Comparison of ENCODE assay signal across 1 cellular context in the genomic region with DNA sequence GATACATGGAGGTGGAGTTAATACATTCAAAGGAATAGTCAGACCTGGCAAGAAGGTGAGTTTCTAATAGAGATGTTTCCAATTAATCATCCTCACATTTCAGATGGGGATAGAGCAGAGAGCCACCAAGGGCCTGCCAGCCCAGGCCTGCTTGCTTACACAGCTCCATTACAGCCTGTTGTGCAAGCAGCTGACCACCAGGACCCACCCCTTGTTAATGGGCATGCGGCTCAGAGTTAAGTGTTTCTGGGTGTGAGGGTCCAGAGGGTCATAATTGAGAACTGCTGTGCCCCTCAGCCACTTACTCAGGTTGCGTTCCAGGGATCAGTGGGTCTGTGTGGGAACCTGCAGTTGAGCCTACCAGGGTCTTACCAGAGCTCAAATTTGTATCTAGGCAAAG.
TF ChIP-seq lines count a peak whose summit lies in the region.

No MANE protein-coding gene starts in this region.

TF ChIP-seq in HepG2, 621 proteins besides CTCF, POLR2A, EP300 and RAD21 (continued from another document and continues in another):
- TF ChIP-seq, protein P1, sequence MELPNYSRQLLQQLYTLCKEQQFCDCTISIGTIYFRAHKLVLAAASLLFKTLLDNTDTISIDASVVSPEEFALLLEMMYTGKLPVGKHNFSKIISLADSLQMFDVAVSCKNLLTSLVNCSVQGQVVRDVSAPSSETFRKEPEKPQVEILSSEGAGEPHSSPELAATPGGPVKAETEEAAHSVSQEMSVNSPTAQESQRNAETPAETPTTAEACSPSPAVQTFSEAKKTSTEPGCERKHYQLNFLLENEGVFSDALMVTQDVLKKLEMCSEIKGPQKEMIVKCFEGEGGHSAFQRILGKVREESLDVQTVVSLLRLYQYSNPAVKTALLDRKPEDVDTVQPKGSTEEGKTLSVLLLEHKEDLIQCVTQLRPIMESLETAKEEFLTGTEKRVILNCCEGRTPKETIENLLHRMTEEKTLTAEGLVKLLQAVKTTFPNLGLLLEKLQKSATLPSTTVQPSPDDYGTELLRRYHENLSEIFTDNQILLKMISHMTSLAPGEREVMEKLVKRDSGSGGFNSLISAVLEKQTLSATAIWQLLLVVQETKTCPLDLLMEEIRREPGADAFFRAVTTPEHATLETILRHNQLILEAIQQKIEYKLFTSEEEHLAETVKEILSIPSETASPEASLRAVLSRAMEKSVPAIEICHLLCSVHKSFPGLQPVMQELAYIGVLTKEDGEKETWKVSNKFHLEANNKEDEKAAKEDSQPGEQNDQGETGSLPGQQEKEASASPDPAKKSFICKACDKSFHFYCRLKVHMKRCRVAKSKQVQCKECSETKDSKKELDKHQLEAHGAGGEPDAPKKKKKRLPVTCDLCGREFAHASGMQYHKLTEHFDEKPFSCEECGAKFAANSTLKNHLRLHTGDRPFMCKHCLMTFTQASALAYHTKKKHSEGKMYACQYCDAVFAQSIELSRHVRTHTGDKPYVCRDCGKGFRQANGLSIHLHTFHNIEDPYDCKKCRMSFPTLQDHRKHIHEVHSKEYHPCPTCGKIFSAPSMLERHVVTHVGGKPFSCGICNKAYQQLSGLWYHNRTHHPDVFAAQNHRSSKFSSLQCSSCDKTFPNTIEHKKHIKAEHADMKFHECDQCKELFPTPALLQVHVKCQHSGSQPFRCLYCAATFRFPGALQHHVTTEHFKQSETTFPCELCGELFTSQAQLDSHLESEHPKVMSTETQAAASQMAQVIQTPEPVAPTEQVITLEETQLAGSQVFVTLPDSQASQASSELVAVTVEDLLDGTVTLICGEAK (IDR thresholded peaks at IDR 0.05) = no peak
- TF ChIP-seq, protein P1 (CRISPR knock-in tag; IDR thresholded peaks at IDR 0.05) = no peak
- TF ChIP-seq ZNF720 (CRISPR knock-in tag; IDR thresholded peaks at IDR 0.05) (no peak), ZSCAN9 (CRISPR knock-in tag; IDR thresholded peaks at IDR 0.05; ENCODE audit: borderline replicate concordance) (no peak), ZNF569 (CRISPR knock-in tag; IDR thresholded peaks at IDR 0.05; ENCODE audit: borderline replicate concordance) (no peak), ZBTB7B (CRISPR knock-in tag; IDR thresholded peaks at IDR 0.05) (no peak), ZBTB7A (CRISPR knock-in tag; IDR thresholded peaks at IDR 0.05) (peak; percentile 61; the same call in 1 of the 2 replicates), ZNF274 (CRISPR knock-in tag; IDR thresholded peaks at IDR 0.05) (no peak), CEBPG (CRISPR knock-in tag; IDR thresholded peaks at IDR 0.05) (0 out of 2 replicates have a peak, but pooled peaks have one; percentile 33), HNRNPLL (IDR thresholded peaks at IDR 0.05; ENCODE audit: low read depth, low read length, poor library complexity, severe bottlenecking) (no peak), KDM2A (CRISPR knock-in tag; IDR thresholded peaks at IDR 0.05; ENCODE audit: borderline replicate concordance, low read depth) (no peak), ZNF746 (CRISPR knock-in tag; IDR thresholded peaks at IDR 0.05) (no peak), SMARCE1 (IDR thresholded peaks at IDR 0.05; ENCODE audit: borderline replicate concordance) (no peak), ZNF616 (CRISPR knock-in tag; IDR thresholded peaks at IDR 0.05; ENCODE audit: low read depth) (no peak), ZNF17 (CRISPR knock-in tag; IDR thresholded peaks at IDR 0.05) (no peak), FOXA1 (IDR thresholded peaks at IDR 0.05) (no peak), FOXA1 (CRISPR knock-in tag; IDR thresholded peaks at IDR 0.05) (no peak), TBX3 (IDR thresholded peaks at IDR 0.05; ENCODE audit: borderline replicate concordance) (no peak), ZNF329 (CRISPR knock-in tag; IDR thresholded peaks at IDR 0.05; ENCODE audit: low read depth) (no peak), KLF15 (CRISPR knock-in tag; IDR thresholded peaks at IDR 0.05; ENCODE audit: borderline replicate concordance) (no peak), ZMYM2 (CRISPR knock-in tag; IDR thresholded peaks at IDR 0.05) (no peak), WIZ (CRISPR knock-in tag; IDR thresholded peaks at IDR 0.05) (no peak), ZNF773 (CRISPR knock-in tag; IDR thresholded peaks at IDR 0.05; ENCODE audit: borderline replicate concordance) (no peak), ZSCAN29 (CRISPR knock-in tag; conservative IDR thresholded peaks at IDR 0.05) (no peak), FOXC1 (CRISPR knock-in tag; IDR thresholded peaks at IDR 0.05; ENCODE audit: borderline replicate concordance) (peak; percentile 50; the same call in 1 of the 2 replicates), TBP (CRISPR knock-in tag; IDR thresholded peaks at IDR 0.05) (no peak), KAT2B (IDR thresholded peaks at IDR 0.05; ENCODE audit: borderline replicate concordance, low read depth, low read length) (no peak), RBFOX2 (IDR thresholded peaks at IDR 0.05; ENCODE audit: low read depth, low read length) (no peak), PLRG1 (conservative IDR thresholded peaks at IDR 0.05) (no peak), RAD51 (IDR thresholded peaks at IDR 0.05; ENCODE audit: borderline replicate concordance) (no peak), ZFYVE20 (CRISPR knock-in tag; IDR thresholded peaks at IDR 0.05; ENCODE audit: borderline replicate concordance, low read depth) (no peak), ZNF83 (CRISPR knock-in tag; IDR thresholded peaks at IDR 0.05; ENCODE audit: borderline replicate concordance) (no peak), ZNF33B (CRISPR knock-in tag; IDR thresholded peaks at IDR 0.05) (no peak)
- TF ChIP-seq, protein P2, sequence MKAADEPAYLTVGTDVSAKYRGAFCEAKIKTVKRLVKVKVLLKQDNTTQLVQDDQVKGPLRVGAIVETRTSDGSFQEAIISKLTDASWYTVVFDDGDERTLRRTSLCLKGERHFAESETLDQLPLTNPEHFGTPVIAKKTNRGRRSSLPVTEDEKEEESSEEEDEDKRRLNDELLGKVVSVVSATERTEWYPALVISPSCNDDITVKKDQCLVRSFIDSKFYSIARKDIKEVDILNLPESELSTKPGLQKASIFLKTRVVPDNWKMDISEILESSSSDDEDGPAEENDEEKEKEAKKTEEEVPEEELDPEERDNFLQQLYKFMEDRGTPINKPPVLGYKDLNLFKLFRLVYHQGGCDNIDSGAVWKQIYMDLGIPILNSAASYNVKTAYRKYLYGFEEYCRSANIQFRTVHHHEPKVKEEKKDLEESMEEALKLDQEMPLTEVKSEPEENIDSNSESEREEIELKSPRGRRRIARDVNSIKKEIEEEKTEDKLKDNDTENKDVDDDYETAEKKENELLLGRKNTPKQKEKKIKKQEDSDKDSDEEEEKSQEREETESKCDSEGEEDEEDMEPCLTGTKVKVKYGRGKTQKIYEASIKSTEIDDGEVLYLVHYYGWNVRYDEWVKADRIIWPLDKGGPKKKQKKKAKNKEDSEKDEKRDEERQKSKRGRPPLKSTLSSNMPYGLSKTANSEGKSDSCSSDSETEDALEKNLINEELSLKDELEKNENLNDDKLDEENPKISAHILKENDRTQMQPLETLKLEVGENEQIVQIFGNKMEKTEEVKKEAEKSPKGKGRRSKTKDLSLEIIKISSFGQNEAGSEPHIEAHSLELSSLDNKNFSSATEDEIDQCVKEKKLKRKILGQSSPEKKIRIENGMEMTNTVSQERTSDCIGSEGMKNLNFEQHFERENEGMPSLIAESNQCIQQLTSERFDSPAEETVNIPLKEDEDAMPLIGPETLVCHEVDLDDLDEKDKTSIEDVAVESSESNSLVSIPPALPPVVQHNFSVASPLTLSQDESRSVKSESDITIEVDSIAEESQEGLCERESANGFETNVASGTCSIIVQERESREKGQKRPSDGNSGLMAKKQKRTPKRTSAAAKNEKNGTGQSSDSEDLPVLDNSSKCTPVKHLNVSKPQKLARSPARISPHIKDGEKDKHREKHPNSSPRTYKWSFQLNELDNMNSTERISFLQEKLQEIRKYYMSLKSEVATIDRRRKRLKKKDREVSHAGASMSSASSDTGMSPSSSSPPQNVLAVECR (CRISPR knock-in tag; IDR thresholded peaks at IDR 0.05; ENCODE audit: borderline replicate concordance) = 0 out of 2 replicates have a peak, but pooled peaks have one; percentile 34
- TF ChIP-seq, protein P3, sequence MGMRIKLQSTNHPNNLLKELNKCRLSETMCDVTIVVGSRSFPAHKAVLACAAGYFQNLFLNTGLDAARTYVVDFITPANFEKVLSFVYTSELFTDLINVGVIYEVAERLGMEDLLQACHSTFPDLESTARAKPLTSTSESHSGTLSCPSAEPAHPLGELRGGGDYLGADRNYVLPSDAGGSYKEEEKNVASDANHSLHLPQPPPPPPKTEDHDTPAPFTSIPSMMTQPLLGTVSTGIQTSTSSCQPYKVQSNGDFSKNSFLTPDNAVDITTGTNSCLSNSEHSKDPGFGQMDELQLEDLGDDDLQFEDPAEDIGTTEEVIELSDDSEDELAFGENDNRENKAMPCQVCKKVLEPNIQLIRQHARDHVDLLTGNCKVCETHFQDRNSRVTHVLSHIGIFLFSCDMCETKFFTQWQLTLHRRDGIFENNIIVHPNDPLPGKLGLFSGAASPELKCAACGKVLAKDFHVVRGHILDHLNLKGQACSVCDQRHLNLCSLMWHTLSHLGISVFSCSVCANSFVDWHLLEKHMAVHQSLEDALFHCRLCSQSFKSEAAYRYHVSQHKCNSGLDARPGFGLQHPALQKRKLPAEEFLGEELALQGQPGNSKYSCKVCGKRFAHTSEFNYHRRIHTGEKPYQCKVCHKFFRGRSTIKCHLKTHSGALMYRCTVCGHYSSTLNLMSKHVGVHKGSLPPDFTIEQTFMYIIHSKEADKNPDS (CRISPR knock-in tag; IDR thresholded peaks at IDR 0.05) = 0 out of 2 replicates have a peak, but pooled peaks have one; percentile 41
- TF ChIP-seq, protein P4, sequence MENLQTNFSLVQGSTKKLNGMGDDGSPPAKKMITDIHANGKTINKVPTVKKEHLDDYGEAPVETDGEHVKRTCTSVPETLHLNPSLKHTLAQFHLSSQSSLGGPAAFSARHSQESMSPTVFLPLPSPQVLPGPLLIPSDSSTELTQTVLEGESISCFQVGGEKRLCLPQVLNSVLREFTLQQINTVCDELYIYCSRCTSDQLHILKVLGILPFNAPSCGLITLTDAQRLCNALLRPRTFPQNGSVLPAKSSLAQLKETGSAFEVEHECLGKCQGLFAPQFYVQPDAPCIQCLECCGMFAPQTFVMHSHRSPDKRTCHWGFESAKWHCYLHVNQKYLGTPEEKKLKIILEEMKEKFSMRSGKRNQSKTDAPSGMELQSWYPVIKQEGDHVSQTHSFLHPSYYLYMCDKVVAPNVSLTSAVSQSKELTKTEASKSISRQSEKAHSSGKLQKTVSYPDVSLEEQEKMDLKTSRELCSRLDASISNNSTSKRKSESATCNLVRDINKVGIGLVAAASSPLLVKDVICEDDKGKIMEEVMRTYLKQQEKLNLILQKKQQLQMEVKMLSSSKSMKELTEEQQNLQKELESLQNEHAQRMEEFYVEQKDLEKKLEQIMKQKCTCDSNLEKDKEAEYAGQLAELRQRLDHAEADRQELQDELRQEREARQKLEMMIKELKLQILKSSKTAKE (CRISPR knock-in tag; IDR thresholded peaks at IDR 0.05; ENCODE audit: borderline replicate concordance) = no peak
- TF ChIP-seq, protein P5, sequence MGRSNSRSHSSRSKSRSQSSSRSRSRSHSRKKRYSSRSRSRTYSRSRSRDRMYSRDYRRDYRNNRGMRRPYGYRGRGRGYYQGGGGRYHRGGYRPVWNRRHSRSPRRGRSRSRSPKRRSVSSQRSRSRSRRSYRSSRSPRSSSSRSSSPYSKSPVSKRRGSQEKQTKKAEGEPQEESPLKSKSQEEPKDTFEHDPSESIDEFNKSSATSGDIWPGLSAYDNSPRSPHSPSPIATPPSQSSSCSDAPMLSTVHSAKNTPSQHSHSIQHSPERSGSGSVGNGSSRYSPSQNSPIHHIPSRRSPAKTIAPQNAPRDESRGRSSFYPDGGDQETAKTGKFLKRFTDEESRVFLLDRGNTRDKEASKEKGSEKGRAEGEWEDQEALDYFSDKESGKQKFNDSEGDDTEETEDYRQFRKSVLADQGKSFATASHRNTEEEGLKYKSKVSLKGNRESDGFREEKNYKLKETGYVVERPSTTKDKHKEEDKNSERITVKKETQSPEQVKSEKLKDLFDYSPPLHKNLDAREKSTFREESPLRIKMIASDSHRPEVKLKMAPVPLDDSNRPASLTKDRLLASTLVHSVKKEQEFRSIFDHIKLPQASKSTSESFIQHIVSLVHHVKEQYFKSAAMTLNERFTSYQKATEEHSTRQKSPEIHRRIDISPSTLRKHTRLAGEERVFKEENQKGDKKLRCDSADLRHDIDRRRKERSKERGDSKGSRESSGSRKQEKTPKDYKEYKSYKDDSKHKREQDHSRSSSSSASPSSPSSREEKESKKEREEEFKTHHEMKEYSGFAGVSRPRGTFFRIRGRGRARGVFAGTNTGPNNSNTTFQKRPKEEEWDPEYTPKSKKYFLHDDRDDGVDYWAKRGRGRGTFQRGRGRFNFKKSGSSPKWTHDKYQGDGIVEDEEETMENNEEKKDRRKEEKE (IDR thresholded peaks at IDR 0.05) = no peak
- TF ChIP-seq, protein P6, sequence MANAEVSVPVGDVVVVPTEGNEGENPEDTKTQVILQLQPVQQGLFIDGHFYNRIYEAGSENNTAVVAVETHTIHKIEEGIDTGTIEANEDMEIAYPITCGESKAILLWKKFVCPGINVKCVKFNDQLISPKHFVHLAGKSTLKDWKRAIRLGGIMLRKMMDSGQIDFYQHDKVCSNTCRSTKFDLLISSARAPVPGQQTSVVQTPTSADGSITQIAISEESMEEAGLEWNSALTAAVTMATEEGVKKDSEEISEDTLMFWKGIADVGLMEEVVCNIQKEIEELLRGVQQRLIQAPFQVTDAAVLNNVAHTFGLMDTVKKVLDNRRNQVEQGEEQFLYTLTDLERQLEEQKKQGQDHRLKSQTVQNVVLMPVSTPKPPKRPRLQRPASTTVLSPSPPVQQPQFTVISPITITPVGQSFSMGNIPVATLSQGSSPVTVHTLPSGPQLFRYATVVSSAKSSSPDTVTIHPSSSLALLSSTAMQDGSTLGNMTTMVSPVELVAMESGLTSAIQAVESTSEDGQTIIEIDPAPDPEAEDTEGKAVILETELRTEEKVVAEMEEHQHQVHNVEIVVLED (CRISPR knock-in tag; IDR thresholded peaks at IDR 0.05; ENCODE audit: borderline replicate concordance) = no peak
